ENCODE assay signal across 8 cellular contexts in genomic region chr11:46380340-46381045, GRCh38. TPM values are rescaled to one million over a fixed set of nuclear protein-coding genes. Genes with fewer than 3 reads are reported as not detected.
DNase-seq lines count a peak whose midpoint lies in the region; ATAC-seq and TF ChIP-seq lines count a peak whose summit lies in the region.

No MANE protein-coding gene starts in this region.

- H3K9ac ChIP-seq in DND-41 (ENCODE audit: low read depth, low read length), result peak overlapping the region; percentile 39; the same call in 1 of the 2 replicates
- peak overlapping the region in 1 of 2 donors; percentile 83 for H3K9ac ChIP-seq in liver (ENCODE audit: low read depth in 1 of 2, low read length in 2 of 2)

- peaks cover 33% of the 10 kb centered on the region for H3K27me3 ChIP-seq in DND-41 (ENCODE audit: insufficient read depth, low read length, poor library complexity)
- no peaks in the 10 kb centered on the region for H3K27me3 ChIP-seq in WERI-Rb-1 (ENCODE audit: insufficient read depth, low read depth, severe bottlenecking)
- no peaks in the 10 kb centered on the region for H3K27me3 ChIP-seq in liver (ENCODE audit: control insufficient read depth in 4 of 4, insufficient read depth in 4 of 4, low read length in 3 of 4)

- no peak overlapping the region for H2AFZ ChIP-seq in DND-41 (ENCODE audit: low read depth, low read length)

- H3K27me3 Mint-ChIP-seq in IgD-negative memory B cell, result peaks cover 16% of the 10 kb centered on the region

- H3K9me3 ChIP-seq in DND-41 (ENCODE audit: insufficient read depth, low read length, severe bottlenecking) (no peaks in the 10 kb centered on the region), WERI-Rb-1 (ENCODE audit: severe bottlenecking) (no peaks in the 10 kb centered on the region), liver (ENCODE audit: control insufficient read depth in 4 of 4, low read length in 3 of 4) (no peaks in the 10 kb centered on the region)

- H4K20me1 ChIP-seq in DND-41 (ENCODE audit: insufficient read depth, low read length), result peaks cover 29% of the 10 kb centered on the region

- no peaks in the 10 kb centered on the region for H3K79me2 ChIP-seq in DND-41 (ENCODE audit: insufficient read depth, low read length)

- H3K27ac ChIP-seq in DND-41 (ENCODE audit: low read length) (no peak overlapping the region), WERI-Rb-1 (peak overlapping the region; percentile 61), liver (ENCODE audit: low read depth in 1 of 2, low read length in 2 of 2) (peak overlapping the region in 1 of 2 donors; percentile 63)

- TF ChIP-seq RAD21 in liver (IDR thresholded peaks at IDR 0.05), result no peak

- no peak overlapping the region for H3K27ac Mint-ChIP-seq in IgD-negative memory B cell

- TF ChIP-seq CTCF in DND-41 (IDR thresholded peaks at IDR 0.05; ENCODE audit: borderline replicate concordance, extremely low read depth, low read length, poor library complexity, severe bottlenecking) (no peak), WERI-Rb-1 (IDR thresholded peaks at IDR 0.05; ENCODE audit: low read depth, low read length) (no peak), liver (IDR thresholded peaks at IDR 0.05; ENCODE audit: low read depth, low read length, missing input control) (no peak)

- peaks cover 22% of the 10 kb centered on the region for H3K4me1 ChIP-seq in DND-41 (ENCODE audit: insufficient read depth, low read length)
- peaks cover 4 to 13% (median 6%) of the 10 kb centered on the region in 4 donors for H3K4me1 ChIP-seq in liver (ENCODE audit: control insufficient read depth in 4 of 4, insufficient read depth in 4 of 4, low read length in 3 of 4)

- H3K4me2 ChIP-seq in DND-41 (ENCODE audit: insufficient read depth, low read length), result peak overlapping the region; percentile 70

- no peaks in the 10 kb centered on the region for H3K4me1 Mint-ChIP-seq in IgD-negative memory B cell

- peaks cover 36% of the 10 kb centered on the region for H3K36me3 ChIP-seq in DND-41 (ENCODE audit: insufficient read depth, low read length)
- H3K36me3 ChIP-seq in WERI-Rb-1, result peaks cover 52% of the 10 kb centered on the region
- H3K36me3 ChIP-seq in liver (ENCODE audit: control insufficient read depth in 4 of 4, insufficient read depth in 3 of 4, low read depth in 1 of 4, low read length in 3 of 4), result peaks cover 4 to 25% (median 5%) of the 10 kb centered on the region in 4 donors

- 7% methylated on average over 45 of the region's 45 CpGs for WGBS in liver

- no peaks in the 10 kb centered on the region for H3K9me3 Mint-ChIP-seq in IgD-negative memory B cell

- H3K4me3 Mint-ChIP-seq in IgD-negative memory B cell, result peak overlapping the region; percentile 63 to 86 (median 82)

- H3K36me3 Mint-ChIP-seq in IgD-negative memory B cell, result no peaks in the 10 kb centered on the region

- DNase-seq in DND-41 (peak; percentile 36), WERI-Rb-1 (peak; percentile 58), midbrain (lab: John Stamatoyannopoulos, UW) (no peak)
- DNase-seq in central memory CD4-positive, alpha-beta T cell, result peak; percentile 31
- DNase-seq in stimulated activated CD4-positive, alpha-beta T cell treated with anti-CD3 and anti-CD28 coated beads, TNF-alpha, amount 100 ng/mL, for 24 hours (ENCODE audit: low read depth in 3 of 3), result peak; percentile 37 to 76 (median 43)

- peak; percentile 38 for ATAC-seq in DND-41 (ENCODE audit: insufficient read depth, low read depth)
- ATAC-seq in HG03342 (IDR thresholded peaks at IDR 0.05; ENCODE audit: unreplicated experiment), result no peak

- H3K4me3 ChIP-seq in DND-41 (ENCODE audit: low read depth in 1 of 2, low read length in 2 of 2) (peak overlapping the region in 1 of 2 experiments; percentile 45; a peak in 3 of 4 replicates), WERI-Rb-1 (ENCODE audit: low read depth, low read length) (peak overlapping the region; percentile 34), liver (ENCODE audit: low read depth in 1 of 3, low read length in 3 of 3) (peak overlapping the region; percentile 30 to 78 (median 76))

TF ChIP-seq in liver, 16 proteins besides CTCF, POLR2A, EP300 and RAD21:
- no peak for TF ChIP-seq FOXA1 (IDR thresholded peaks at IDR 0.05)
- TF ChIP-seq TAF1 (conservative IDR thresholded peaks at IDR 0.05), result no peak
- TF ChIP-seq RXRA (IDR thresholded peaks at IDR 0.05), result no peak
- no peak for TF ChIP-seq ATF3 (IDR thresholded peaks at IDR 0.05)
- TF ChIP-seq SP1 (IDR thresholded peaks at IDR 0.05), result peak; percentile 42
- no peak for TF ChIP-seq ZBTB33 (IDR thresholded peaks at IDR 0.05)
- TF ChIP-seq REST (IDR thresholded peaks at IDR 0.05), result peak; percentile 34
- TF ChIP-seq FOXA2 (IDR thresholded peaks at IDR 0.05), result no peak
- TF ChIP-seq GABPA (IDR thresholded peaks at IDR 0.05 in 1 of 2, conservative IDR thresholded peaks at IDR 0.05 in 1 of 2), result no peak

RNA-seq across cellular contexts. Expression of gene MDK, which starts 1.0 kb away (rescaled TPM):
- 0.60 TPM for polyA plus RNA-seq in IgD-negative memory B cell
- total RNA-seq in liver, result 10 to 100 TPM in 1 of 2 donors, 1 to 10 TPM in 1; 2.3 to 41.8 TPM
- polyA plus RNA-seq in liver, result 10 to 100 TPM in 1 of 2 donors, 1 to 10 TPM in 1; 9.3 to 17.8 TPM

RNA-seq across cellular contexts. Expression of gene CHRM4, which starts 11.1 kb away (rescaled TPM):
- polyA plus RNA-seq in IgD-negative memory B cell (0.29 TPM), liver (not detected)
- under 1 TPM; 0.08 to 0.09 TPM for total RNA-seq in liver

RNA-seq across cellular contexts. Expression of gene DGKZ, which starts 33.2 kb away (rescaled TPM):
- polyA plus RNA-seq in IgD-negative memory B cell (9.0 TPM), liver (10 to 100 TPM in 1 of 2 donors, 1 to 10 TPM in 1; 4.6 to 13.3 TPM)
- 10 to 100 TPM; 15.5 to 24.3 TPM for total RNA-seq in liver
